ENCODE assay signal across 9 cellular contexts in genomic region chr14:32998433-32998832, GRCh38. TPM values are rescaled to one million over a fixed set of nuclear protein-coding genes. Genes with fewer than 3 reads are reported as not detected.
DNase-seq lines count a peak whose midpoint lies in the region; ATAC-seq and TF ChIP-seq lines count a peak whose summit lies in the region.
"Had no signal": no experiment of that assay in that cellular context is flagged by ENCODE, and none has a peak within 500 bp of the region (broad histone marks: within the 10 kb centered on the region; RNA-seq: fewer than 3 reads in every experiment).

No MANE protein-coding gene starts in this region.

- H3K27ac Mint-ChIP-seq in activated CD8-positive, alpha-beta T cell treated with anti-CD3 and anti-CD28 coated beads, Interleukin-2, amount 10 ng/mL, durations not matched to agents 7 days and 5 days, result no peak overlapping the region
- H3K27ac Mint-ChIP-seq in CD14-positive monocyte, result no peak overlapping the region

- no peaks in the 10 kb centered on the region for H3K4me1 Mint-ChIP-seq in activated CD8-positive, alpha-beta T cell treated with anti-CD3 and anti-CD28 coated beads, Interleukin-2, amount 10 ng/mL, durations not matched to agents 7 days and 5 days (ENCODE audit: low read depth)
- no peaks in the 10 kb centered on the region for H3K4me1 Mint-ChIP-seq in CD14-positive monocyte

- no peaks in the 10 kb centered on the region for H3K79me2 ChIP-seq in hepatocyte

- H3K9me3 Mint-ChIP-seq in activated CD8-positive, alpha-beta T cell treated with anti-CD3 and anti-CD28 coated beads, Interleukin-2, amount 10 ng/mL, durations not matched to agents 7 days and 5 days (ENCODE audit: insufficient read depth), result no peaks in the 10 kb centered on the region
- H3K9me3 Mint-ChIP-seq in CD14-positive monocyte, result peaks cover 0 to 7% (median 2%) of the 10 kb centered on the region in 7 donors

- POLR2A ChIA-PET in AG04450 (lab: Yijun Ruan, JAX), result no interaction called here
- POLR2A ChIA-PET in activated CD8-positive, alpha-beta T cell treated with anti-CD3 and anti-CD28 coated beads, Interleukin-2, amount 10 ng/mL, durations not matched to agents 7 days and 5 days (lab: Charles Lee), result no interaction called here

- H3K27me3 Mint-ChIP-seq in activated CD8-positive, alpha-beta T cell treated with anti-CD3 and anti-CD28 coated beads, Interleukin-2, amount 10 ng/mL, durations not matched to agents 7 days and 5 days (ENCODE audit: low read depth), result no peaks in the 10 kb centered on the region
- no peaks in the 10 kb centered on the region for H3K27me3 Mint-ChIP-seq in CD14-positive monocyte (ENCODE audit: low read depth in 3 of 3)

- H3K4me1 ChIP-seq in hepatocyte (ENCODE audit: insufficient read depth), result no peaks in the 10 kb centered on the region

- no peak overlapping the region for H2AFZ ChIP-seq in hepatocyte

- H3K9me3 ChIP-seq in AG04450 (ENCODE audit: control insufficient read depth, insufficient read depth, low read length) (no peaks in the 10 kb centered on the region), hepatocyte (ENCODE audit: low read depth) (no peaks in the 10 kb centered on the region)
- H3K9me3 ChIP-seq: neutrophil had no signal

- DNase-seq in AG04450 (ENCODE audit: low read depth, low spot score) (no peak), HCEC 1CT (peak; percentile 7), astrocyte of the cerebellum (ENCODE audit: low read depth) (no peak), kidney tubule cell (ENCODE audit: low spot score) (peak; percentile 31), hepatocyte (ENCODE audit: low spot score) (no peak), NCI-H446 treated with DMSO at 0.1 percent for 48 hours (lab: John Stamatoyannopoulos, UW) (no peak), CD14-positive monocyte (ENCODE audit: low spot score) (no peak)
- no peak for DNase-seq in activated CD8-positive, alpha-beta T cell treated with anti-CD3 and anti-CD28 coated beads, Interleukin-2, amount 10 ng/mL, durations not matched to agents 7 days and 5 days

- no peak overlapping the region for H3K27ac ChIP-seq in AG04450 (ENCODE audit: low read depth, low read length)
- H3K27ac ChIP-seq in hepatocyte, result no peak overlapping the region
- H3K27ac ChIP-seq: neutrophil had no signal

- H4K20me1 ChIP-seq in hepatocyte (ENCODE audit: insufficient read depth, poor library complexity, severe bottlenecking), result no peaks in the 10 kb centered on the region

- in situ Hi-C loops in astrocyte of the cerebellum (cut with HindIII; ENCODE audit: low sequenced_read_pairs), result no loop called here

- no peaks in the 10 kb centered on the region for H3K36me3 Mint-ChIP-seq in activated CD8-positive, alpha-beta T cell treated with anti-CD3 and anti-CD28 coated beads, Interleukin-2, amount 10 ng/mL, durations not matched to agents 7 days and 5 days (ENCODE audit: low read depth)
- no peaks in the 10 kb centered on the region for H3K36me3 Mint-ChIP-seq in CD14-positive monocyte

- TF ChIP-seq CTCF in AG04450 (IDR thresholded peaks at IDR 0.05; ENCODE audit: low read depth, low read length), result peak; percentile 67
- peak; percentile 62 for TF ChIP-seq CTCF in astrocyte of the cerebellum (IDR thresholded peaks at IDR 0.05; ENCODE audit: low read depth, low read length, missing control alignments)
- no peak for TF ChIP-seq CTCF in hepatocyte (IDR thresholded peaks at IDR 0.05; ENCODE audit: poor library complexity)
- no peak for TF ChIP-seq CTCF in CD14-positive monocyte (IDR thresholded peaks at IDR 0.05)

- H3K27me3 ChIP-seq in AG04450 (ENCODE audit: control insufficient read depth, insufficient read depth, low read length), result no peaks in the 10 kb centered on the region
- H3K27me3 ChIP-seq in hepatocyte, result no peaks in the 10 kb centered on the region
- H3K27me3 ChIP-seq: neutrophil had no signal

- CTCF ChIA-PET in AG04450 (lab: Charles Lee), result interaction anchor here (1.2 kb wide), 1 partner anchor 411 kb away, joined by 7 read pairs; no protein-coding TSS in a partner anchor
- CTCF ChIA-PET in activated CD8-positive, alpha-beta T cell treated with anti-CD3 and anti-CD28 coated beads, Interleukin-2, amount 10 ng/mL, durations not matched to agents 7 days and 5 days (lab: Charles Lee), result no interaction called here

- H3K9me2 ChIP-seq in hepatocyte (replicated peaks; ENCODE audit: insufficient read depth), result no peaks in the 10 kb centered on the region

- H3K4me3 ChIP-seq in AG04450 (ENCODE audit: low read depth, low read length) (no peak overlapping the region), astrocyte of the cerebellum (ENCODE audit: low read depth, low read length) (no peak overlapping the region), hepatocyte (no peak overlapping the region)

- H3K4me3 Mint-ChIP-seq in activated CD8-positive, alpha-beta T cell treated with anti-CD3 and anti-CD28 coated beads, Interleukin-2, amount 10 ng/mL, durations not matched to agents 7 days and 5 days, result no peak overlapping the region
- no peak overlapping the region for H3K4me3 Mint-ChIP-seq in CD14-positive monocyte

- no peak overlapping the region for H3K4me2 ChIP-seq in hepatocyte

- intact Hi-C loops in CD14-positive monocyte (cut with micrococcal nuclease), result no loop called here

- no peaks in the 10 kb centered on the region for H3K36me3 ChIP-seq in hepatocyte (replicated peaks; ENCODE audit: insufficient read depth, low read depth)
- H3K36me3 ChIP-seq: neutrophil had no signal

- ATAC-seq in activated CD8-positive, alpha-beta T cell treated with anti-CD3 and anti-CD28 coated beads, Interleukin-2, amount 10 ng/mL, durations not matched to agents 7 days and 5 days, result no peak

RNA-seq across cellular contexts. Expression of gene NPAS3, which starts 59.8 kb away (rescaled TPM):
- not detected in 2 replicates for polyA plus RNA-seq in AG04450 (2011; rRNA removed)
- not detected in 2 replicates for polyA minus RNA-seq in AG04450 (2011; rRNA and poly(A)+ RNA removed)
- not detected for total RNA-seq in activated CD8-positive, alpha-beta T cell treated with anti-CD3 and anti-CD28 coated beads, Interleukin-2, amount 10 ng/mL, durations not matched to agents 7 days and 5 days
- 0.64 and 1.1 TPM in 2 replicates for total RNA-seq in hepatocyte
- polyA plus RNA-seq in hepatocyte, result 0.11 and 0.62 TPM in 2 replicates
- not detected for polyA plus RNA-seq in CD14-positive monocyte

Comparison
In these comparisons a context has a peak if more than half of its experiments do, and no peak if none do; other contexts are left out.
1. DNase-seq: peak in HCEC 1CT (single experiment) and kidney tubule cell (single experiment); none in AG04450 (single experiment), astrocyte of the cerebellum (single experiment), activated CD8-positive, alpha-beta T cell treated with anti-CD3 and anti-CD28 coated beads, Interleukin-2, amount 10 ng/mL, durations not matched to agents 7 days and 5 days (single experiment), hepatocyte (single experiment), NCI-H446 treated with DMSO at 0.1 percent for 48 hours (single experiment) and CD14-positive monocyte (single experiment).
2. CTCF ChIP-seq: peak in AG04450 (single experiment) and astrocyte of the cerebellum (single experiment); none in hepatocyte (single experiment) and CD14-positive monocyte (single experiment).